Comparison of ENCODE assay signal across 7 cellular contexts in the genomic region with DNA sequence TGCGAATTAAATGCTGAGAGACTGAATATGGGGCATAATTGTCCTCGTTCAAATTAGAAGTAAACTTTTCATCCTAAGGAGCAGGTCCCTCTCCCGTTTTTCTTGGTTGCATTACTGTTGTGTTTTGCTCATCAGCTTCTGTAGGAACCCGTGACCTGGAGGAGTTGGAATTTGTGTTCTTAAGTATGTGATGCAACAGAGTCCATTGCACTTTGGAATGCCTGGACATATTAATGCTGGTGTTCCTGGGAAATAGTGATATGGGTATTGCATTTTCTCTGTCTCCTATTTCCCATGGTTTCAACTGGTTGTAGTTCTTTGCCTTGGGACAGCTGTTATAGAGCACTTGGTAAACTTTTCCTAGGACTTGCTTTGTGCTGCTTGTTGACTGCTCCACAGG.
"Had no signal": no experiment of that assay in that cellular context is flagged by ENCODE, and none has a peak within 500 bp of the region (broad histone marks: within the 10 kb centered on the region; RNA-seq: fewer than 3 reads in every experiment).

No MANE protein-coding gene starts in this region.

- DNase-seq: GM23248, GOT3, H7, HFFc6 had no signal

- H2AFZ ChIP-seq: GM23248 had no signal

- FAIRE-seq: HepG2 had no signal

- H3K4me3 ChIP-seq: GM23248, HAP-1 had no signal

- H3K4me1 ChIP-seq: HAP-1 had no signal

- H3K27ac ChIP-seq: GM23248, HL-60 had no signal

- H3K9me3 ChIP-seq: HAP-1 had no signal

- H3K9ac ChIP-seq: GM23248 had no signal

- H3K36me3 ChIP-seq: HAP-1 had no signal
